11 cellular contexts compared by ENCODE assay signal in genomic region chr9:38022995-38023394, GRCh38. TPM values are rescaled to one million over a fixed set of nuclear protein-coding genes. Genes with fewer than 3 reads are reported as not detected.
A peak's percentile ranks its signal among the peaks of the same experiment; 100 is the strongest.
DNase-seq lines count a peak whose midpoint lies in the region; ATAC-seq, FAIRE-seq and TF ChIP-seq lines count a peak whose summit lies in the region.
"Had no signal": no experiment of that assay in that cellular context is flagged by ENCODE, and none has a peak within 500 bp of the region (broad histone marks: within the 10 kb centered on the region; RNA-seq: fewer than 3 reads in every experiment).

No MANE protein-coding gene starts in this region.

- TF ChIP-seq CTCF in A549 (IDR thresholded peaks at IDR 0.05) (no peak), chondrocyte (IDR thresholded peaks at IDR 0.05) (no peak), coronary artery (IDR thresholded peaks at IDR 0.05) (no peak)

- TF ChIP-seq POLR2A in A549 (IDR thresholded peaks at IDR 0.05; ENCODE audit: low read length): no peak

- intact Hi-C loops in left ventricle myocardium superior (cut with micrococcal nuclease): loop anchor here (5.0 kb wide), 1 partner anchor 39 kb away; no protein-coding TSS in a partner anchor

- no peaks in the 10 kb centered on the region for H3K36me3 Mint-ChIP-seq in chondrocyte (ENCODE audit: low read depth)
- H3K36me3 Mint-ChIP-seq: activated naive CD8-positive, alpha-beta T cell had no signal

- H3K4me3 ChIP-seq in A549: no peak overlapping the region
- H3K4me3 ChIP-seq in coronary artery: no peak overlapping the region

- peaks cover 99% of the 10 kb centered on the region for H3K4me1 ChIP-seq in A549

- no peaks in the 10 kb centered on the region for H3K27me3 Mint-ChIP-seq in chondrocyte (ENCODE audit: low read depth)
- H3K27me3 Mint-ChIP-seq: activated naive CD8-positive, alpha-beta T cell had no signal

- 60% methylated on average over 7 of the region's 8 CpGs for WGBS in A549 (ENCODE audit: missing lambda C conversion rate)

- peak overlapping the region; percentile 67; the same call in 2 of the 3 replicates for H3K4me2 ChIP-seq in A549

- DNase-seq in A549 (ENCODE audit: low read depth in 1 of 2, low spot score in 1 of 2) (no peak), NCI-H2029 (lab: John Stamatoyannopoulos, UW) (peak; percentile 73), chondrocyte (ENCODE audit: low spot score) (no peak), myocyte (ENCODE audit: low read depth) (peak; percentile 81), coronary artery (ENCODE audit: low spot score) (no peak), left ventricle myocardium superior (no peak)
- DNase-seq: NCI-H2107; stimulated activated CD4-positive, alpha-beta T cell treated with anti-CD3 and anti-CD28 coated beads, Interleukin-4, amount 100 ng/mL, for 4 hours had no signal

- H3K27ac ChIP-seq in A549 (peak overlapping the region; percentile 84 to 97), coronary artery (no peak overlapping the region)

- H3K9me3 ChIP-seq in A549: no peaks in the 10 kb centered on the region

- CTCF ChIA-PET in A549 (lab: Yijun Ruan, JAX): interaction anchor here (0.6 to 2.2 kb wide), 5 partner anchors 10 to 109 kb away, joined by 3 to 10 read pairs (median 5); partner anchors contain the start of gene SHB

- FAIRE-seq in A549 (lab: Jason Lieb, UNC): no peak

- TF ChIP-seq RAD21 in A549 (conservative IDR thresholded peaks at IDR 0.05 in 1 of 2, IDR thresholded peaks at IDR 0.05 in 1 of 2): no peak

- peak overlapping the region; percentile 98 for H3K27ac Mint-ChIP-seq in chondrocyte (ENCODE audit: unreplicated experiment)
- H3K27ac Mint-ChIP-seq: activated naive CD8-positive, alpha-beta T cell had no signal

- H3K9me3 Mint-ChIP-seq in chondrocyte (ENCODE audit: low read depth): no peaks in the 10 kb centered on the region

- POLR2A ChIA-PET in A549 (lab: Yijun Ruan, JAX): interaction anchor here (1.0 kb wide), 1 partner anchor 45 kb away, joined by 3 read pairs; no protein-coding TSS in a partner anchor

- TF ChIP-seq EP300 in A549 (IDR thresholded peaks at IDR 0.05): no peak

- H3K4me1 Mint-ChIP-seq in chondrocyte (ENCODE audit: low read depth): peaks cover 92% of the 10 kb centered on the region

- no peak overlapping the region for H3K4me3 Mint-ChIP-seq in chondrocyte (ENCODE audit: unreplicated experiment)
- H3K4me3 Mint-ChIP-seq: activated naive CD8-positive, alpha-beta T cell had no signal

- ATAC-seq in A549 (no peak), HG02642 (IDR thresholded peaks at IDR 0.05; ENCODE audit: poor library complexity, unreplicated experiment) (no peak), left ventricle myocardium superior (no peak), HG03432 (IDR thresholded peaks at IDR 0.05; ENCODE audit: unreplicated experiment) (no peak)

TF ChIP-seq in A549, 52 proteins besides CTCF, POLR2A, EP300 and RAD21:
- TF ChIP-seq REST (IDR thresholded peaks at IDR 0.05) (no peak), HDAC2 (IDR thresholded peaks at IDR 0.05) (no peak), CBX8 (IDR thresholded peaks at IDR 0.05) (no peak), ATOH8 (CRISPR knock-in tag; IDR thresholded peaks at IDR 0.05; ENCODE audit: low read depth) (no peak), CHD4 (IDR thresholded peaks at IDR 0.05; ENCODE audit: borderline replicate concordance) (no peak), HOXB5 (CRISPR knock-in tag; IDR thresholded peaks at IDR 0.05) (no peak), RCOR1 (IDR thresholded peaks at IDR 0.05; ENCODE audit: low read depth, low read length) (no peak), CBX2 (IDR thresholded peaks at IDR 0.05; ENCODE audit: borderline replicate concordance, low read depth) (no peak)

RNA-seq across cellular contexts. Expression of gene SHB, which starts 46.0 kb away (rescaled TPM):
- polyA plus RNA-seq in A549 (2011; rRNA removed) (15.4 and 16.4 TPM in 2 replicates), A549 (2017; fragmentation: RNase III; extraction: RNeasy Plus Mini Kit Qiagen cat#74134 plus additional on column Dnase treatment) (21.6 to 22.4 TPM (median 22.0 TPM) in 3 replicates)
- polyA plus RNA-seq in A549 (2012; cell fraction: cytosol; rRNA removed): 20.9 and 25.8 TPM in 2 replicates
- polyA plus RNA-seq in A549 (2012; cell fraction: nucleus; rRNA removed): 18.9 and 20.7 TPM in 2 replicates
- polyA minus RNA-seq in A549 (2011; rRNA and poly(A)+ RNA removed): 23.8 and 23.9 TPM in 2 replicates
- total RNA-seq in chondrocyte (19.6 to 25.1 TPM (median 23.8 TPM) in 3 replicates), myocyte (13.3 and 20.7 TPM in 2 replicates), left ventricle myocardium superior (15.9 TPM)
- polyA plus RNA-seq in myocyte (2012): 31.8 TPM

Comparison
In these comparisons a context has a peak if more than half of its experiments do, and no peak if none do; other contexts are left out.
1. DNase-seq: peak in NCI-H2029 (single experiment) and myocyte (single experiment); none in A549 (0 of 2), chondrocyte (single experiment), coronary artery (single experiment) and left ventricle myocardium superior (single experiment).
2. H3K27ac ChIP-seq: peak in A549 (2 of 2); none in coronary artery (0 of 2).